ENCODE assay signal across 8 cellular contexts in the genomic region with DNA sequence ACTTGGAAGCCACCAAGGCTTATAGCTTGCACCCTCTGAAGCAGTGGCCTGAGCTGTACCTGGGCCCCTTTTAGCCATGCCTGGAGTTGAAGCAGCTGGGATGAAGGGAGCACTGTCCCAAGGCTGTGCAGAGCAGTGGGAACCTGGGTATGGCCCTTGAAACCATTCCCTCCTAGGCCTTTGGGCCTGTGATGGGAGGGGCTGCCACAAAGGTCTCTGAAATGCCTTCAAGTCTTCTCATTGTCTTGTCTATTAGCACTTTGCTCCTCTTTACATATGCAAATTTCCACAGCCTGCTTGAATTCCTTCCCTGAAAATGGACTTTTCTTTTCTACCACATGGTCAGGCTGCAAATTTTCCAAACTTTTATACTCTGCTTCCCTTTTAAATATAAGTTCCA. TPM values are rescaled to one million over a fixed set of nuclear protein-coding genes. Genes with fewer than 3 reads are reported as not detected.
"Had no signal": no experiment of that assay in that cellular context is flagged by ENCODE, and none has a peak within 500 bp of the region (broad histone marks: within the 10 kb centered on the region; RNA-seq: fewer than 3 reads in every experiment).

No MANE protein-coding gene starts in this region.

RNA-seq across cellular contexts. Expression of gene OR6A2, which starts 1.6 kb away (rescaled TPM):
- total RNA-seq: LHCN-M2, NCI-H460, Right ventricle myocardium superior, SJSA1 had no signal
- polyA plus RNA-seq: SK-N-SH had no signal

RNA-seq across cellular contexts. Expression of gene OR2AG1, which starts 18.3 kb away (rescaled TPM):
- total RNA-seq: LHCN-M2, MCF 10A, NCI-H460, PC-3, Peyer's patch, Right ventricle myocardium superior, SJSA1 had no signal
- polyA plus RNA-seq: SK-N-SH had no signal

RNA-seq across cellular contexts. Expression of gene OR2AG2, which starts 29.3 kb away (rescaled TPM):
- total RNA-seq: LHCN-M2, Right ventricle myocardium superior, SJSA1 had no signal
- polyA plus RNA-seq: SK-N-SH had no signal

RNA-seq across cellular contexts. Expression of gene OR10A5, which starts 44.4 kb away (rescaled TPM):
- total RNA-seq: LHCN-M2, MCF 10A, NCI-H460, PC-3, Peyer's patch, Right ventricle myocardium superior, SJSA1 had no signal
- polyA plus RNA-seq: SK-N-SH had no signal
